In genomic region chrX:34909151-34909550, GRCh38 we compare ENCODE assay signal across 20 cellular contexts. TPM values are rescaled to one million over a fixed set of nuclear protein-coding genes. Genes with fewer than 3 reads are reported as not detected.
"Had no signal": no experiment of that assay in that cellular context is flagged by ENCODE, and none has a peak within 500 bp of the region (broad histone marks: within the 10 kb centered on the region; RNA-seq: fewer than 3 reads in every experiment).

No MANE protein-coding gene starts in this region.

- H3K27ac ChIP-seq: HL-60, RWPE1 had no signal

- DNase-seq: KBM-7, MV-4-11, NCI-H1048, NCI-H1105, NCI-H1436 treated with DMSO at 0.1 percent for 48 hours, NCI-H1694 treated with DMSO at 0.1 percent for 48 hours, NCI-H2107, NCI-H2227 treated with DMSO at 0.1 percent for 48 hours, NCI-H510A, NCI-H524 treated with DMSO at 0.1 percent for 48 hours, NCI-H69, NCI-H774, SHP77 had no signal

- ATAC-seq: SK-N-SH treated with all-trans-retinoic acid at 6 μM for 48 hours had no signal

RNA-seq across cellular contexts. Expression of gene FAM47B, which starts 33.4 kb away (rescaled TPM):
- total RNA-seq: HT-29, LHCN-M2, MCF 10A, SK-MEL-5 had no signal
